ENCODE assay signal across 25 cellular contexts in genomic region chr16:55047903-55048497, GRCh38.
"Had no signal": no experiment of that assay in that cellular context is flagged by ENCODE, and none has a peak within 500 bp of the region (broad histone marks: within the 10 kb centered on the region; RNA-seq: fewer than 3 reads in every experiment).

No MANE protein-coding gene starts in this region.

- H3K4me1 ChIP-seq: SJSA1 had no signal

- H3K27ac ChIP-seq: SJSA1, SK-N-MC had no signal

- H3K4me3 ChIP-seq: MG63, SJSA1, SK-N-MC had no signal

- H3K36me3 ChIP-seq: MG63, SJSA1 had no signal

- ATAC-seq: HepG2 had no signal

- H3K9me3 ChIP-seq: MG63, SJSA1 had no signal

- H3K27me3 ChIP-seq: SJSA1 had no signal

- DNase-seq: IMR-90, Karpas-422, KG1, MG63, MV-4-11, NCI-H1048, NCI-H1105, NCI-H1417, NCI-H1436 treated with DMSO at 0.1 percent for 48 hours, NCI-H1694, NCI-H1930, NCI-H2081 treated with DMSO at 0.1 percent for 48 hours, NCI-H2171, NCI-H226, NCI-H446, NCI-H510A, NCI-H524 treated with DMSO at 0.1 percent for 48 hours, NCI-H69, NCI-H774, Right ventricle myocardium superior, RPMI8226, SIG-M5 had no signal
